ENCODE assay signal across 27 cellular contexts in the genomic region with DNA sequence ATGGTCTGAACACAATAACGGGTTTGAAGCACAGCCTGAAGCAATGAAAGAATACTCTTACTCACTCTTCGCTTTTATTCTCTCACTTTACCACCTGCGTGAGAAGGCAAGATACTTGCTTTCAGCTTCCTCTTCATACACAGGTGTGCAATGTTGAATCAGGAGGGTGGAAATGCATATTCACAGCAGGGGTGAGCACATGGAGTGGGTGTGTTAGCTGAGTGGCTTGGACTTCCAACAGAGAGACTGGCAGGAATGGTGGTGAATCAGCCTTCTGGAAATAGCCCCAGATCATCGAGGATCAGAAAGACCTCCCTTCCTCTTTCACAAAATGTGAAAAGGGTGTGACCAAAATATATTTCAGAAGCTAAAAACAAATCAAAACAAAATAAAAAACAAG.
DNase-seq lines count a peak whose midpoint lies in the region; ATAC-seq and TF ChIP-seq lines count a peak whose summit lies in the region.
"Had no signal": no experiment of that assay in that cellular context is flagged by ENCODE, and none has a peak within 500 bp of the region (broad histone marks: within the 10 kb centered on the region; RNA-seq: fewer than 3 reads in every experiment).

No MANE protein-coding gene starts in this region.

- no peak for TF ChIP-seq RAD21 in SK-N-SH (IDR thresholded peaks at IDR 0.05; ENCODE audit: low read length)

- no peak for TF ChIP-seq EP300 in SK-N-SH (IDR thresholded peaks at IDR 0.05; ENCODE audit: borderline replicate concordance in 1 of 2, low read depth in 1 of 2, low read length in 1 of 2)

- CTCF ChIA-PET in SK-N-SH (lab: Yijun Ruan, JAX) = no interaction called here

- no peaks in the 10 kb centered on the region for H3K9me2 ChIP-seq in SK-N-SH

- TF ChIP-seq CTCF in SK-N-SH (IDR thresholded peaks at IDR 0.05) = no peak

- no peaks in the 10 kb centered on the region for H4K20me1 ChIP-seq in SK-N-SH (ENCODE audit: insufficient read depth)

- 19% methylated on average over 4 of the region's 4 CpGs for WGBS in SK-N-SH (ENCODE audit: low lambda C conversion rate)

- peak; percentile 1 for DNase-seq in SK-N-SH
- peak; percentile 68 for DNase-seq in NCI-H146 (lab: John Stamatoyannopoulos, UW)
- peak; percentile 62 for DNase-seq in NCI-H748 treated with DMSO at 0.1 percent for 48 hours (lab: John Stamatoyannopoulos, UW)
- DNase-seq in iris pigment epithelial cell (ENCODE audit: low read depth) = peak; percentile 11
- no peak for DNase-seq in caudate nucleus (lab: John Stamatoyannopoulos, UW)
- DNase-seq in globus pallidus (ENCODE audit: low spot score) = no peak
- DNase-seq: activated CD4-positive, alpha-beta T cell treated with anti-CD3 and anti-CD28 coated beads for 36 hours; activated gamma-delta T cell; activated T-cell treated with anti-CD3 and anti-CD28 coated beads, Interleukin-2, amount 50 U/mL, for 24 hours; BE2C; body of pancreas; CD8-positive, alpha-beta memory T cell; DMS79; GDM1; naive B cell; NCI-H1048; NCI-H2171; NCI-H526 treated with DMSO at 0.1 percent for 48 hours; OCI-M1; right lobe of liver; stimulated activated CD4-positive, alpha-beta T cell treated with anti-CD3 and anti-CD28 coated beads, Interleukin-2, amount 100 ng/mL, for 48 hours; trophoblast cell had no signal

- no peak overlapping the region for H3K4me2 ChIP-seq in SK-N-SH

- H3K27ac ChIP-seq in SK-N-SH (ENCODE audit: low read depth in 2 of 2, low read length in 1 of 2) (no peak overlapping the region), caudate nucleus (ENCODE audit: low read depth, low read length) (no peak overlapping the region)
- H3K27ac ChIP-seq: body of pancreas, HL-60, neutrophil, right lobe of liver had no signal

- POLR2A ChIA-PET in SK-N-SH (lab: Yijun Ruan, JAX) = no interaction called here

- no peak overlapping the region for H2AFZ ChIP-seq in SK-N-SH (ENCODE audit: low read depth)

- H3K9ac ChIP-seq in SK-N-SH = no peak overlapping the region

- ATAC-seq in SK-N-SH treated with all-trans-retinoic acid at 6 μM for 48 hours = no peak
- ATAC-seq in GM19324 (IDR thresholded peaks at IDR 0.05; ENCODE audit: low FRiP score, unreplicated experiment) = no peak
- ATAC-seq: activated CD4-positive, alpha-beta T cell treated with anti-CD3 and anti-CD28 coated beads for 36 hours; body of pancreas; HepG2; right lobe of liver had no signal

- no peaks in the 10 kb centered on the region for H3K9me3 ChIP-seq in SK-N-SH
- H3K9me3 ChIP-seq: BE2C, body of pancreas, neutrophil, right lobe of liver had no signal

- H3K79me2 ChIP-seq in SK-N-SH (ENCODE audit: insufficient read depth) = no peaks in the 10 kb centered on the region

- H3K4me1 ChIP-seq in SK-N-SH (ENCODE audit: control insufficient read depth in 1 of 2, insufficient read depth in 2 of 2, low read depth in 1 of 2, low read length in 1 of 2) = no peaks in the 10 kb centered on the region
- H3K4me1 ChIP-seq: BE2C, body of pancreas, right lobe of liver had no signal

- no peaks in the 10 kb centered on the region for H3F3A ChIP-seq in SK-N-SH (replicated peaks; ENCODE audit: insufficient read depth)

- no peaks in the 10 kb centered on the region for H3K36me3 ChIP-seq in SK-N-SH (replicated peaks in 1 of 2; ENCODE audit: control insufficient read depth in 1 of 2, insufficient read depth in 2 of 2, low read length in 1 of 2)
- H3K36me3 ChIP-seq: BE2C, neutrophil, right lobe of liver had no signal

- H3K27me3 ChIP-seq in SK-N-SH (ENCODE audit: insufficient read depth) = no peaks in the 10 kb centered on the region
- H3K27me3 ChIP-seq: BE2C, body of pancreas, neutrophil, right lobe of liver had no signal

- no peak overlapping the region for H3K4me3 ChIP-seq in SK-N-SH (ENCODE audit: low read depth in 2 of 2, low read length in 1 of 2)
- H3K4me3 ChIP-seq: body of pancreas, right lobe of liver had no signal

TF ChIP-seq in SK-N-SH, 30 proteins besides CTCF, POLR2A, EP300 and RAD21:
- TF ChIP-seq EZH2phosphoT487 (IDR thresholded peaks at IDR 0.05; ENCODE audit: borderline replicate concordance, low read depth) (no peak), POLR2AphosphoS5 (IDR thresholded peaks at IDR 0.05; ENCODE audit: low read depth, low read length) (no peak), RXRA (IDR thresholded peaks at IDR 0.05; ENCODE audit: borderline replicate concordance, low read depth) (no peak), RCOR1 (IDR thresholded peaks at IDR 0.05; ENCODE audit: low read length) (no peak), JUND (IDR thresholded peaks at IDR 0.05) (no peak), MEF2A (IDR thresholded peaks at IDR 0.05; ENCODE audit: borderline replicate concordance, low read depth) (no peak), FOXM1 (IDR thresholded peaks at IDR 0.05; ENCODE audit: low read depth) (no peak), FOSL2 (IDR thresholded peaks at IDR 0.05; ENCODE audit: borderline replicate concordance, low read depth) (no peak)
- TF ChIP-seq, protein P1, sequence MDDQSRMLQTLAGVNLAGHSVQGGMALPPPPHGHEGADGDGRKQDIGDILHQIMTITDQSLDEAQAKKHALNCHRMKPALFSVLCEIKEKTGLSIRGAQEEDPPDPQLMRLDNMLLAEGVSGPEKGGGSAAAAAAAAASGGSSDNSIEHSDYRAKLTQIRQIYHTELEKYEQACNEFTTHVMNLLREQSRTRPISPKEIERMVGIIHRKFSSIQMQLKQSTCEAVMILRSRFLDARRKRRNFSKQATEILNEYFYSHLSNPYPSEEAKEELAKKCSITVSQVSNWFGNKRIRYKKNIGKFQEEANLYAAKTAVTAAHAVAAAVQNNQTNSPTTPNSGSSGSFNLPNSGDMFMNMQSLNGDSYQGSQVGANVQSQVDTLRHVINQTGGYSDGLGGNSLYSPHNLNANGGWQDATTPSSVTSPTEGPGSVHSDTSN (IDR thresholded peaks at IDR 0.05) = no peak
- TF ChIP-seq, protein P2, sequence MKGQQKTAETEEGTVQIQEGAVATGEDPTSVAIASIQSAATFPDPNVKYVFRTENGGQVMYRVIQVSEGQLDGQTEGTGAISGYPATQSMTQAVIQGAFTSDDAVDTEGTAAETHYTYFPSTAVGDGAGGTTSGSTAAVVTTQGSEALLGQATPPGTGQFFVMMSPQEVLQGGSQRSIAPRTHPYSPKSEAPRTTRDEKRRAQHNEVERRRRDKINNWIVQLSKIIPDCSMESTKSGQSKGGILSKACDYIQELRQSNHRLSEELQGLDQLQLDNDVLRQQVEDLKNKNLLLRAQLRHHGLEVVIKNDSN (IDR thresholded peaks at IDR 0.05; ENCODE audit: borderline replicate concordance, low read depth) = no peak

TF ChIP-seq in SK-N-SH treated with all-trans-retinoic acid at 6 μM for 48 hours, 23 proteins besides CTCF, POLR2A, EP300 and RAD21 (continues in another document):
- TF ChIP-seq RARB (CRISPR knock-in tag; IDR thresholded peaks at IDR 0.05) (no peak), BACH2 (CRISPR knock-in tag; IDR thresholded peaks at IDR 0.05; ENCODE audit: borderline replicate concordance) (no peak), GLIS3 (CRISPR knock-in tag; IDR thresholded peaks at IDR 0.05) (no peak), ZNF8 (CRISPR knock-in tag; IDR thresholded peaks at IDR 0.05) (no peak), ZFP3 (CRISPR knock-in tag; IDR thresholded peaks at IDR 0.05) (no peak), TCF4 (CRISPR knock-in tag; IDR thresholded peaks at IDR 0.05; ENCODE audit: borderline replicate concordance) (no peak), PPARA (CRISPR knock-in tag; IDR thresholded peaks at IDR 0.05; ENCODE audit: borderline replicate concordance) (no peak), ARNTL (CRISPR knock-in tag; IDR thresholded peaks at IDR 0.05; ENCODE audit: borderline replicate concordance, low read depth) (no peak), SNAI2 (CRISPR knock-in tag; IDR thresholded peaks at IDR 0.05) (no peak), ZNF70 (CRISPR knock-in tag; IDR thresholded peaks at IDR 0.05) (no peak)
- TF ChIP-seq, protein P3, sequence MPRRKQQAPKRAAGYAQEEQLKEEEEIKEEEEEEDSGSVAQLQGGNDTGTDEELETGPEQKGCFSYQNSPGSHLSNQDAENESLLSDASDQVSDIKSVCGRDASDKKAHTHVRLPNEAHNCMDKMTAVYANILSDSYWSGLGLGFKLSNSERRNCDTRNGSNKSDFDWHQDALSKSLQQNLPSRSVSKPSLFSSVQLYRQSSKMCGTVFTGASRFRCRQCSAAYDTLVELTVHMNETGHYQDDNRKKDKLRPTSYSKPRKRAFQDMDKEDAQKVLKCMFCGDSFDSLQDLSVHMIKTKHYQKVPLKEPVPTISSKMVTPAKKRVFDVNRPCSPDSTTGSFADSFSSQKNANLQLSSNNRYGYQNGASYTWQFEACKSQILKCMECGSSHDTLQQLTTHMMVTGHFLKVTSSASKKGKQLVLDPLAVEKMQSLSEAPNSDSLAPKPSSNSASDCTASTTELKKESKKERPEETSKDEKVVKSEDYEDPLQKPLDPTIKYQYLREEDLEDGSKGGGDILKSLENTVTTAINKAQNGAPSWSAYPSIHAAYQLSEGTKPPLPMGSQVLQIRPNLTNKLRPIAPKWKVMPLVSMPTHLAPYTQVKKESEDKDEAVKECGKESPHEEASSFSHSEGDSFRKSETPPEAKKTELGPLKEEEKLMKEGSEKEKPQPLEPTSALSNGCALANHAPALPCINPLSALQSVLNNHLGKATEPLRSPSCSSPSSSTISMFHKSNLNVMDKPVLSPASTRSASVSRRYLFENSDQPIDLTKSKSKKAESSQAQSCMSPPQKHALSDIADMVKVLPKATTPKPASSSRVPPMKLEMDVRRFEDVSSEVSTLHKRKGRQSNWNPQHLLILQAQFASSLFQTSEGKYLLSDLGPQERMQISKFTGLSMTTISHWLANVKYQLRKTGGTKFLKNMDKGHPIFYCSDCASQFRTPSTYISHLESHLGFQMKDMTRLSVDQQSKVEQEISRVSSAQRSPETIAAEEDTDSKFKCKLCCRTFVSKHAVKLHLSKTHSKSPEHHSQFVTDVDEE (CRISPR knock-in tag; IDR thresholded peaks at IDR 0.05) = no peak
- TF ChIP-seq, protein P4, sequence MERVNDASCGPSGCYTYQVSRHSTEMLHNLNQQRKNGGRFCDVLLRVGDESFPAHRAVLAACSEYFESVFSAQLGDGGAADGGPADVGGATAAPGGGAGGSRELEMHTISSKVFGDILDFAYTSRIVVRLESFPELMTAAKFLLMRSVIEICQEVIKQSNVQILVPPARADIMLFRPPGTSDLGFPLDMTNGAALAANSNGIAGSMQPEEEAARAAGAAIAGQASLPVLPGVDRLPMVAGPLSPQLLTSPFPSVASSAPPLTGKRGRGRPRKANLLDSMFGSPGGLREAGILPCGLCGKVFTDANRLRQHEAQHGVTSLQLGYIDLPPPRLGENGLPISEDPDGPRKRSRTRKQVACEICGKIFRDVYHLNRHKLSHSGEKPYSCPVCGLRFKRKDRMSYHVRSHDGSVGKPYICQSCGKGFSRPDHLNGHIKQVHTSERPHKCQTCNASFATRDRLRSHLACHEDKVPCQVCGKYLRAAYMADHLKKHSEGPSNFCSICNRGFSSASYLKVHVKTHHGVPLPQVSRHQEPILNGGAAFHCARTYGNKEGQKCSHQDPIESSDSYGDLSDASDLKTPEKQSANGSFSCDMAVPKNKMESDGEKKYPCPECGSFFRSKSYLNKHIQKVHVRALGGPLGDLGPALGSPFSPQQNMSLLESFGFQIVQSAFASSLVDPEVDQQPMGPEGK (CRISPR knock-in tag; IDR thresholded peaks at IDR 0.05; ENCODE audit: borderline replicate concordance) = no peak

Comparison
In these comparisons a context has a peak if more than half of its experiments do, and no peak if none do; other contexts are left out.
1. DNase-seq: peak in SK-N-SH (single experiment), NCI-H146 (single experiment), NCI-H748 treated with DMSO at 0.1 percent for 48 hours (single experiment) and iris pigment epithelial cell (single experiment); none in caudate nucleus (0 of 61) and globus pallidus (single experiment).